Comparison of ENCODE assay signal across 9 cellular contexts in genomic region chr22:25656724-25657123, GRCh38.
A peak's percentile ranks its signal among the peaks of the same experiment; 100 is the strongest.
DNase-seq lines count a peak whose midpoint lies in the region; ATAC-seq, FAIRE-seq and TF ChIP-seq lines count a peak whose summit lies in the region.
"Had no signal": no experiment of that assay in that cellular context is flagged by ENCODE, and none has a peak within 500 bp of the region (broad histone marks: within the 10 kb centered on the region; RNA-seq: fewer than 3 reads in every experiment).

No MANE protein-coding gene starts in this region.

- POLR2A ChIA-PET in OCI-LY7 (lab: Charles Lee): interaction anchor here (0.8 kb wide), 1 partner anchor 16 kb away, joined by 3 read pairs; no protein-coding TSS in a partner anchor

- ATAC-seq in GM21360 (IDR thresholded peaks at IDR 0.05; ENCODE audit: unreplicated experiment) (peak; percentile 85), HG03108 (IDR thresholded peaks at IDR 0.05; ENCODE audit: unreplicated experiment) (peak; percentile 84)

- peaks cover 6% of the 10 kb centered on the region for H3K27me3 ChIP-seq in GM23248 (replicated peaks; ENCODE audit: insufficient read depth)

- DNase-seq in GM13977 (ENCODE audit: low spot score): peak; percentile 39
- peak; percentile 70 for DNase-seq in OCI-LY7 (ENCODE audit: low spot score)
- DNase-seq in kidney: no peak
- DNase-seq in pons (ENCODE audit: low spot score): no peak
- no peak for DNase-seq in GM23248
- no peak for DNase-seq in COLO668 (lab: John Stamatoyannopoulos, UW; ENCODE audit: unreplicated experiment)
- DNase-seq: NCI-H446 treated with DMSO at 0.1 percent for 48 hours had no signal

- H3K4me2 ChIP-seq in OCI-LY7 (ENCODE audit: low read length) (peak overlapping the region; percentile 33), GM23248 (ENCODE audit: unreplicated experiment) (no peak overlapping the region)

- FAIRE-seq in kidney (lab: Jason Lieb, UNC): no peak

- no TSS peak for BruUV-seq in OCI-LY7 (replicated peaks; lab: Mats Ljungman, UMichigan)

- TF ChIP-seq CTCF in GM13977 (IDR thresholded peaks at IDR 0.05; ENCODE audit: extremely low read depth, insufficient read depth, missing control alignments) (no peak), OCI-LY7 (conservative IDR thresholded peaks at IDR 0.05; ENCODE audit: low read length) (no peak), kidney (IDR thresholded peaks at IDR 0.05; ENCODE audit: borderline replicate concordance, extremely low read depth, insufficient read depth) (no peak)

- no peaks in the 10 kb centered on the region for H3K9me2 ChIP-seq in OCI-LY7 (ENCODE audit: insufficient read depth, low read length)
- no peaks in the 10 kb centered on the region for H3K9me2 ChIP-seq in GM23248 (ENCODE audit: insufficient read depth)

- intact Hi-C loops in OCI-LY7 (cut with micrococcal nuclease; ENCODE audit: unreplicated experiment): no loop called here
- intact Hi-C loops in kidney (cut with DNase I): no loop called here

- peaks cover 12% of the 10 kb centered on the region for H3K36me3 ChIP-seq in OCI-LY7 (ENCODE audit: insufficient read depth, low read length)
- H3K36me3 ChIP-seq in kidney (ENCODE audit: control insufficient read depth in 1 of 2, insufficient read depth in 2 of 2, low read length in 2 of 2): no peaks in the 10 kb centered on the region
- H3K36me3 ChIP-seq in GM23248 (ENCODE audit: low read depth): no peaks in the 10 kb centered on the region

- no peaks in the 10 kb centered on the region for H4K20me1 ChIP-seq in OCI-LY7 (ENCODE audit: insufficient read depth, low read length)
- no peaks in the 10 kb centered on the region for H4K20me1 ChIP-seq in GM23248 (ENCODE audit: insufficient read depth)

- no peak overlapping the region for H3K9ac ChIP-seq in kidney (ENCODE audit: low read length in 2 of 2)
- no peak overlapping the region for H3K9ac ChIP-seq in GM23248

- H3K27ac ChIP-seq in OCI-LY7 (ENCODE audit: low read depth, low read length, poor library complexity, severe bottlenecking) (peak overlapping the region; percentile 40), kidney (ENCODE audit: low read depth in 2 of 2, low read length in 2 of 2) (no peak overlapping the region), GM23248 (no peak overlapping the region)

- H2AFZ ChIP-seq in OCI-LY7 (ENCODE audit: low read length): no peak overlapping the region
- H2AFZ ChIP-seq in GM23248: no peak overlapping the region

- H3K4me3 ChIP-seq in OCI-LY7 (ENCODE audit: low read depth, low read length, poor library complexity, severe bottlenecking) (no peak overlapping the region), kidney (ENCODE audit: low read length in 2 of 2) (no peak overlapping the region), GM23248 (no peak overlapping the region)

- H3K79me2 ChIP-seq in OCI-LY7 (ENCODE audit: insufficient read depth, low read depth, low read length) (peaks cover 8% of the 10 kb centered on the region; the same call in 1 of the 2 replicates), GM23248 (ENCODE audit: insufficient read depth) (no peaks in the 10 kb centered on the region)

- H3K9me3 ChIP-seq in OCI-LY7 (ENCODE audit: low read length) (no peaks in the 10 kb centered on the region; the same call in 1 of the 2 replicates), kidney (ENCODE audit: control insufficient read depth in 1 of 2, low read length in 2 of 2) (no peaks in the 10 kb centered on the region), GM23248 (ENCODE audit: low read depth) (no peaks in the 10 kb centered on the region)

- in situ Hi-C loops in GM13977 (cut with MboI; ENCODE audit: low pct_unique_long_range_greater_than_20kb, low sequenced_read_pairs, unreplicated experiment): no loop called here
- in situ Hi-C loops in GM23248 (cut with MboI): no loop called here

- CTCF ChIA-PET in OCI-LY7 (lab: Charles Lee; ENCODE audit: unreplicated experiment): no interaction called here

- H3F3A ChIP-seq in GM23248 (ENCODE audit: insufficient read depth): no peaks in the 10 kb centered on the region

- H3K4me1 ChIP-seq in OCI-LY7 (ENCODE audit: insufficient read depth, low read length, poor library complexity, severe bottlenecking): peaks cover 15% of the 10 kb centered on the region
- no peaks in the 10 kb centered on the region for H3K4me1 ChIP-seq in kidney (ENCODE audit: control insufficient read depth in 1 of 2, insufficient read depth in 1 of 2, low read depth in 1 of 2, low read length in 2 of 2)
- H3K4me1 ChIP-seq in GM23248 (ENCODE audit: insufficient read depth): no peaks in the 10 kb centered on the region

Comparison
In these comparisons a context has a peak if more than half of its experiments do, and no peak if none do; other contexts are left out.
1. DNase-seq: peak in GM13977 (single experiment) and OCI-LY7 (single experiment); none in kidney (single experiment), pons (single experiment), GM23248 (single experiment) and COLO668 (single experiment).